In genomic region chr7:135200824-135201331, GRCh38 we compare ENCODE assay signal across 2 cellular contexts.
TF ChIP-seq lines count a peak whose summit lies in the region.

No MANE protein-coding gene starts in this region.

TF ChIP-seq in SK-N-SH treated with all-trans-retinoic acid at 6 μM for 48 hours, 23 proteins besides CTCF, POLR2A, EP300 and RAD21 (continued from another document):
- TF ChIP-seq, protein P1, sequence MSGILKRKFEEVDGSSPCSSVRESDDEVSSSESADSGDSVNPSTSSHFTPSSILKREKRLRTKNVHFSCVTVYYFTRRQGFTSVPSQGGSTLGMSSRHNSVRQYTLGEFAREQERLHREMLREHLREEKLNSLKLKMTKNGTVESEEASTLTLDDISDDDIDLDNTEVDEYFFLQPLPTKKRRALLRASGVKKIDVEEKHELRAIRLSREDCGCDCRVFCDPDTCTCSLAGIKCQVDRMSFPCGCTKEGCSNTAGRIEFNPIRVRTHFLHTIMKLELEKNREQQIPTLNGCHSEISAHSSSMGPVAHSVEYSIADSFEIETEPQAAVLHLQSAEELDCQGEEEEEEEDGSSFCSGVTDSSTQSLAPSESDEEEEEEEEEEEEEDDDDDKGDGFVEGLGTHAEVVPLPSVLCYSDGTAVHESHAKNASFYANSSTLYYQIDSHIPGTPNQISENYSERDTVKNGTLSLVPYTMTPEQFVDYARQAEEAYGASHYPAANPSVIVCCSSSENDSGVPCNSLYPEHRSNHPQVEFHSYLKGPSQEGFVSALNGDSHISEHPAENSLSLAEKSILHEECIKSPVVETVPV (CRISPR knock-in tag; IDR thresholded peaks at IDR 0.05), result no peak
- no peak for TF ChIP-seq PPARA (CRISPR knock-in tag; IDR thresholded peaks at IDR 0.05; ENCODE audit: borderline replicate concordance)
- TF ChIP-seq RARB (CRISPR knock-in tag; IDR thresholded peaks at IDR 0.05), result no peak
- TF ChIP-seq, protein P2, sequence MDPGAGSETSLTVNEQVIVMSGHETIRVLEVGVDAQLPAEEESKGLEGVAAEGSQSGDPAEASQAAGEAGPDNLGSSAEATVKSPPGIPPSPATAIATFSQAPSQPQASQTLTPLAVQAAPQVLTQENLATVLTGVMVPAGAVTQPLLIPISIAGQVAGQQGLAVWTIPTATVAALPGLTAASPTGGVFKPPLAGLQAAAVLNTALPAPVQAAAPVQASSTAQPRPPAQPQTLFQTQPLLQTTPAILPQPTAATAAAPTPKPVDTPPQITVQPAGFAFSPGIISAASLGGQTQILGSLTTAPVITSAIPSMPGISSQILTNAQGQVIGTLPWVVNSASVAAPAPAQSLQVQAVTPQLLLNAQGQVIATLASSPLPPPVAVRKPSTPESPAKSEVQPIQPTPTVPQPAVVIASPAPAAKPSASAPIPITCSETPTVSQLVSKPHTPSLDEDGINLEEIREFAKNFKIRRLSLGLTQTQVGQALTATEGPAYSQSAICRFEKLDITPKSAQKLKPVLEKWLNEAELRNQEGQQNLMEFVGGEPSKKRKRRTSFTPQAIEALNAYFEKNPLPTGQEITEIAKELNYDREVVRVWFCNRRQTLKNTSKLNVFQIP (CRISPR knock-in tag; IDR thresholded peaks at IDR 0.05; ENCODE audit: borderline replicate concordance, low read depth), result no peak
- no peak for TF ChIP-seq ZNF565 (CRISPR knock-in tag; conservative IDR thresholded peaks at IDR 0.05; ENCODE audit: low read depth)
- no peak for TF ChIP-seq ZNF8 (CRISPR knock-in tag; IDR thresholded peaks at IDR 0.05)
- TF ChIP-seq ZNF70 (CRISPR knock-in tag; IDR thresholded peaks at IDR 0.05), result no peak

TF ChIP-seq in SK-N-SH, 30 proteins besides CTCF, POLR2A, EP300 and RAD21 (continued from another document):
- TF ChIP-seq, protein P3, sequence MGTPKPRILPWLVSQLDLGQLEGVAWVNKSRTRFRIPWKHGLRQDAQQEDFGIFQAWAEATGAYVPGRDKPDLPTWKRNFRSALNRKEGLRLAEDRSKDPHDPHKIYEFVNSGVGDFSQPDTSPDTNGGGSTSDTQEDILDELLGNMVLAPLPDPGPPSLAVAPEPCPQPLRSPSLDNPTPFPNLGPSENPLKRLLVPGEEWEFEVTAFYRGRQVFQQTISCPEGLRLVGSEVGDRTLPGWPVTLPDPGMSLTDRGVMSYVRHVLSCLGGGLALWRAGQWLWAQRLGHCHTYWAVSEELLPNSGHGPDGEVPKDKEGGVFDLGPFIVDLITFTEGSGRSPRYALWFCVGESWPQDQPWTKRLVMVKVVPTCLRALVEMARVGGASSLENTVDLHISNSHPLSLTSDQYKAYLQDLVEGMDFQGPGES (IDR thresholded peaks at IDR 0.05; ENCODE audit: low read depth, low read length), result no peak
- TF ChIP-seq TEAD4 (IDR thresholded peaks at IDR 0.05; ENCODE audit: borderline replicate concordance, insufficient read depth) (no peak), TCF12 (IDR thresholded peaks at IDR 0.05) (no peak), FOSL2 (IDR thresholded peaks at IDR 0.05; ENCODE audit: borderline replicate concordance, low read depth) (no peak), JUND (IDR thresholded peaks at IDR 0.05) (no peak), RFX5 (IDR thresholded peaks at IDR 0.05; ENCODE audit: low read length) (no peak), RCOR1 (IDR thresholded peaks at IDR 0.05; ENCODE audit: low read length) (no peak), MXI1 (IDR thresholded peaks at IDR 0.05; ENCODE audit: low read depth, low read length) (no peak)
- TF ChIP-seq, protein P4, sequence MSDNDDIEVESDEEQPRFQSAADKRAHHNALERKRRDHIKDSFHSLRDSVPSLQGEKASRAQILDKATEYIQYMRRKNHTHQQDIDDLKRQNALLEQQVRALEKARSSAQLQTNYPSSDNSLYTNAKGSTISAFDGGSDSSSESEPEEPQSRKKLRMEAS (IDR thresholded peaks at IDR 0.05; ENCODE audit: low read depth), result no peak
TF ChIP-seq in SK-N-SH: peak in this region for 0.
